8 cellular contexts compared by ENCODE assay signal in the genomic region with DNA sequence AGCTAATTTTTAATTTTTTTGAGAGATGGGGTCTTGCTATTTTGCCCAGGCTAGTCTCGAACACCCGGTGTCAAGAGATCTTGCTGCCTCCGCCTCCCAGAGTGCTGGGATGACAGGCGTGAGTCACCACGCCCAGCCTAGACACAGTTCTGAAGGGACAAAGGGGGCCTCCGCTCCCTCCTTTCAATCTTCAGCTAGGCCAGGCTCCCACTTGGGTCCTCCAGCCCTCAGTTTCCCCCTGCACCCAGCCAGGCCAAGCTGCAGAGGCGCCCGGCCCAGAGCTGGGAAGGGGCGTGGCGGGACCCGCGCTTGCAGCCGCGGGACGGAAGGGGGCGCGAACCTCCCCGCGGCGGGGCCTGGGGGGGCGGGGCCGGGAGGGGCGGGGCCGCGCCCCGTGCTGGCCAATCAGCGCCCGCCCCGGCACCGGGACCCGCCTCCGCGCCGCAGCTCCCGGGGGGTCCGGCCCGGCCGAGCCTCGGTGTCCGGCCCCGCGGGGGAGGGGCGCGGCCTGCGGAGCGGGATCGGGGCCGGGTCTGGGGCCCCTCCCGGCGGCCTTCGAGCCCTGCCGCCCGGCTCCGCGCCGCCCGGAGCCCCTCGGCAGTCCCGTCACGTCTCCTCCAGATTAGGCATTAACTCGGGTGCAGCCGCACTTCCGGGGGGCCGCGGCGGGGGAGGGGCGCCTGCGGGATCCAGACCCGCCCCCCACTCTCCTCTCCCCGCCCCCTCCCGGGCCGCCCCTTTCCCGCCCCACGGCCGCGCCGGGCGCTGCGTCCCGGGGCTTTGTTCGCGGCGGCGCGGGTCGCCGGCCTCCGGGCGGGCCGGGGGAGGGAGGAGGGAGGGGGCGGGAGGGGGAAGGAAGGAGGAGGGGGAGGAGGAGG. TPM values are rescaled to one million over a fixed set of nuclear protein-coding genes. Genes with fewer than 3 reads are reported as not detected.
A peak's percentile ranks its signal among the peaks of the same experiment; 100 is the strongest.
DNase-seq lines count a peak whose midpoint lies in the region; ATAC-seq and TF ChIP-seq lines count a peak whose summit lies in the region.

No MANE protein-coding gene starts in this region.

- H3K9ac ChIP-seq in parathyroid adenoma: no peak overlapping the region

- peak; percentile 59 for ATAC-seq in GM21360 (IDR thresholded peaks at IDR 0.05; ENCODE audit: unreplicated experiment)

- no peak for TF ChIP-seq EP300 in transverse colon (IDR thresholded peaks at IDR 0.05; ENCODE audit: low read depth)

- WGBS in transverse colon (ENCODE audit: low coverage in 1 of 2), 2 donors: 7% methylated on average over 13 of the region's 91 CpGs; no CpG with 5 or more reads in 1 of the 2 donors

- H3K9me3 ChIP-seq in SJSA1 (replicated peaks): no peaks in the 10 kb centered on the region
- no peaks in the 10 kb centered on the region for H3K9me3 ChIP-seq in parathyroid adenoma (ENCODE audit: control insufficient read depth, low read length)
- H3K9me3 ChIP-seq in transverse colon: no peaks in the 10 kb centered on the region

- no peak for TF ChIP-seq POLR2A in transverse colon (IDR thresholded peaks at IDR 0.05)

- H3K27ac ChIP-seq in SJSA1 (peak overlapping the region; percentile 72; the same call in 1 of the 2 replicates), parathyroid adenoma (no peak overlapping the region), transverse colon (peak overlapping the region; percentile 92 to 98 (median 93))

- intact Hi-C loops in transverse colon (cut with DNase I; ENCODE audit: low total_unique reads): loop anchor here (10.0 kb wide), 1 partner anchor 355 kb away; a partner anchor contains a TSS

- H3K79me2 ChIP-seq in parathyroid adenoma: no peaks in the 10 kb centered on the region

- peak overlapping the region; percentile 33 for H2AFZ ChIP-seq in parathyroid adenoma

- no peaks in the 10 kb centered on the region for H3K27me3 ChIP-seq in SJSA1 (replicated peaks)
- H3K27me3 ChIP-seq in parathyroid adenoma (ENCODE audit: control insufficient read depth, insufficient read depth, low read length): no peaks in the 10 kb centered on the region
- H3K27me3 ChIP-seq in transverse colon: no peaks in the 10 kb centered on the region

- in situ Hi-C loops in transverse colon (cut with MboI; ENCODE audit: low pct_ligation_motif_present in 1 of 4, low pct_unique_long_range_greater_than_20kb in 1 of 4, low sequenced_read_pairs in 3 of 4): no loop called here

- H3K36me3 ChIP-seq in SJSA1 (peaks cover 36% of the 10 kb centered on the region), parathyroid adenoma (ENCODE audit: control insufficient read depth, insufficient read depth, low read length) (no peaks in the 10 kb centered on the region), transverse colon (no peaks in the 10 kb centered on the region)

- peak; percentile 26 for TF ChIP-seq CTCF in parathyroid adenoma (IDR thresholded peaks at IDR 0.05)
- TF ChIP-seq CTCF in transverse colon (IDR thresholded peaks at IDR 0.05): peak; percentile 41 to 63 (median 49)

- peak; percentile 95 for DNase-seq in DMS53 (lab: John Stamatoyannopoulos, UW)
- peak; percentile 90 for DNase-seq in HT-29 (ENCODE audit: low spot score)
- peak; percentile 69 to 82 for DNase-seq in SJSA1 (ENCODE audit: low read depth in 1 of 2, low spot score in 2 of 2)
- DNase-seq in activated naive CD4-positive, alpha-beta T cell treated with Interleukin-2 at 50 U/mL for 16 hours: peak; percentile 79
- peak; percentile 90 for DNase-seq in globus pallidus (ENCODE audit: low spot score)
- DNase-seq in transverse colon: peak; percentile 87

- peak overlapping the region; percentile 52 for H3K4me3 ChIP-seq in SJSA1
- peak overlapping the region; percentile 34 for H3K4me3 ChIP-seq in parathyroid adenoma (ENCODE audit: low read depth, low read length)
- H3K4me3 ChIP-seq in transverse colon: peak overlapping the region; percentile 57 to 79 (median 78)

- peak overlapping the region; percentile 57 for H3K4me2 ChIP-seq in parathyroid adenoma (ENCODE audit: low read length)

- H3K4me1 ChIP-seq in SJSA1 (replicated peaks): peaks cover 45% of the 10 kb centered on the region
- no peaks in the 10 kb centered on the region for H3K4me1 ChIP-seq in parathyroid adenoma
- peaks cover 9 to 30% (median 22%) of the 10 kb centered on the region in 4 donors for H3K4me1 ChIP-seq in transverse colon

RNA-seq across cellular contexts. Expression of a gene that starts 0.6 kb away (rescaled TPM):
- 683 and 894 TPM in 2 replicates for total RNA-seq in HT-29 (2014; rRNA removed; shearing (Covaris generic))
- 53.8 and 55.9 TPM in 2 replicates for total RNA-seq in SJSA1 (2014; rRNA removed; shearing (Covaris generic))
- 100 to 1,000 TPM in 1 of 4 donors, 10 to 100 TPM in 3; 25.4 to 132 (median 44.8) TPM for total RNA-seq in transverse colon

RNA-seq across cellular contexts. Expression of a gene that starts 6.1 kb away (rescaled TPM):
- total RNA-seq in HT-29 (2014; rRNA removed; shearing (Covaris generic)): 706 and 895 TPM in 2 replicates
- total RNA-seq in SJSA1 (2014; rRNA removed; shearing (Covaris generic)): 201 and 353 TPM in 2 replicates
- total RNA-seq in transverse colon: 10 to 100 TPM in 3 of 4 donors, not detected in 1; 36.0 to 70.6 (median 40.8) TPM

RNA-seq across cellular contexts. Expression of a gene that starts 19.5 kb away (rescaled TPM):
- 110 and 139 TPM in 2 replicates for total RNA-seq in HT-29 (2014; rRNA removed; shearing (Covaris generic))
- 55.3 and 68.7 TPM in 2 replicates for total RNA-seq in SJSA1 (2014; rRNA removed; shearing (Covaris generic))
- 100 to 1,000 TPM in 1 of 4 donors, 10 to 100 TPM in 3; 10.8 to 140 (median 15.7) TPM for total RNA-seq in transverse colon

RNA-seq across cellular contexts. Expression of a gene that starts 37.5 kb away (rescaled TPM):
- 0.03 TPM in 1 of 2 replicates, not detected in the other for total RNA-seq in HT-29 (2014; rRNA removed; shearing (Covaris generic))
- total RNA-seq in SJSA1 (2014; rRNA removed; shearing (Covaris generic)): 0.11 TPM in 1 of 2 replicates, not detected in the other
- total RNA-seq in transverse colon: under 1 TPM in 1 of 4 donors, not detected in 3; 0.14 TPM

RNA-seq across cellular contexts. Expression of a gene that starts 53.1 kb away (rescaled TPM):
- total RNA-seq in HT-29 (2014; rRNA removed; shearing (Covaris generic)): 2.4 and 9.3 TPM in 2 replicates
- total RNA-seq in SJSA1 (2014; rRNA removed; shearing (Covaris generic)): 0.34 TPM in 1 of 2 replicates, not detected in the other
- total RNA-seq in transverse colon: 1 to 10 TPM in 1 of 4 donors, under 1 TPM in 1, not detected in 2; 0.14 to 1.4 TPM
